Comparison of ENCODE assay signal across 10 cellular contexts in the genomic region with DNA sequence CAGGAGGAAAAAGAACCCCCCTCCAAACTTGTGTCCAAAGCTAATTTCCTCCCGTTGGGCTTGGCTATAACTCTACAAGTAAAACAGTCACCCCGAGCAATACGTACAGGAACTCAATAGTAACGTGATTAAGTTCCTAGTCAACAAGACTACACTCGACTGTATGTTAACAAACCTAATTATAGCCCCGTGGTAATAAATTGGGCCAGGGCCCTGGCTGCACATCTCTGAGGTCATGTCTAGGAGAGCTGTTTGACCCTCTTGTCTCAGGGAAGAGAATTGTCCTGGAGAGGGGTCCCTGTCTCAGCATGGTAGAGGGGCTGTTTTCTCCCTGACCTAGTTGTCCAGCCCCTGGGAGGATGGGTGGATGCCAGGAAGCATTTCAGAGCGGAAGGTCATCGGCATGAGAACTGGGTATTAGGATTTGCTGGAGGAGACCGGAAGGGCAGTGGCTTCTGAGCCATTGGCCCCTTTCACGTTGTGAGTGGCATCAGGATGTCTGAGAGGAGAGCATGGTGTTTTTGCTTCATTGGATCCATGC.
A peak's percentile ranks its signal among the peaks of the same experiment; 100 is the strongest.
DNase-seq lines count a peak whose midpoint lies in the region; ATAC-seq and TF ChIP-seq lines count a peak whose summit lies in the region.
"Had no signal": no experiment of that assay in that cellular context is flagged by ENCODE, and none has a peak within 500 bp of the region (broad histone marks: within the 10 kb centered on the region; RNA-seq: fewer than 3 reads in every experiment).

No MANE protein-coding gene starts in this region.

- H3K14ac ChIP-seq in neuronal stem cell (ENCODE audit: low read length): no peak overlapping the region

- H2BK120ac ChIP-seq in neuronal stem cell (ENCODE audit: low read depth, low read length): no peak overlapping the region

- no peak for TF ChIP-seq CTCF in A673 (conservative IDR thresholded peaks at IDR 0.05; ENCODE audit: low read depth, low read length)
- TF ChIP-seq CTCF in Peyer's patch (IDR thresholded peaks at IDR 0.05): no peak

- CTCF ChIA-PET in A673 (lab: Charles Lee): no interaction called here

- no peaks in the 10 kb centered on the region for H3K79me1 ChIP-seq in neuronal stem cell (ENCODE audit: low read depth, low read length)

- no peak overlapping the region for H3K4me2 ChIP-seq in neuronal stem cell (ENCODE audit: insufficient read depth, low read length, poor library complexity, severe bottlenecking)

- no peak overlapping the region for H3K9ac ChIP-seq in neuronal stem cell (ENCODE audit: low read depth, low read length, poor library complexity)

- no peak overlapping the region for H3K4ac ChIP-seq in neuronal stem cell (ENCODE audit: low read length)

- no CpG with 5 or more reads among the region's 10 CpGs for WGBS in neuronal stem cell (ENCODE audit: extremely low coverage in 2 of 2, insufficient read length in 2 of 2, insufficient replicate concordance in 1 of 2), 2 donors

- DNase-seq in A673 (ENCODE audit: low spot score) (no peak), Peyer's patch (no peak), fibroblast of gingiva (ENCODE audit: low read depth) (peak; percentile 21), neuronal stem cell (ENCODE audit: low spot score) (no peak), AG20443 (ENCODE audit: low spot score) (no peak), inferior parietal cortex (ENCODE audit: extremely low spot score) (no peak), NCI-H146 treated with DMSO at 0.1 percent for 48 hours (lab: John Stamatoyannopoulos, UW; ENCODE audit: unreplicated experiment) (no peak)
- DNase-seq: activated CD4-positive, alpha-beta T cell treated with anti-CD3 and anti-CD28 coated beads, Interleukin-2, amount 10 ng/mL, durations not matched to agents 7 days and 5 days; stimulated activated CD4-positive, alpha-beta T cell treated with anti-CD3 and anti-CD28 coated beads, Interleukin-12 subunit alpha, Interleukin-12 subunit beta, amount 100 ng/mL, for 4 hours had no signal

- no peak overlapping the region for H2BK12ac ChIP-seq in neuronal stem cell (ENCODE audit: low read length)

- no peak overlapping the region for H4K8ac ChIP-seq in neuronal stem cell (ENCODE audit: low read depth, low read length)

- H3K27me3 ChIP-seq in A673 (replicated peaks; ENCODE audit: insufficient read depth, low read depth, low read length, poor library complexity): peaks cover 49% of the 10 kb centered on the region
- no peaks in the 10 kb centered on the region for H3K27me3 ChIP-seq in Peyer's patch
- peaks cover 0 to 51% (median 19%) of the 10 kb centered on the region in 3 experiments for H3K27me3 ChIP-seq in neuronal stem cell (ENCODE audit: control insufficient read depth in 3 of 3, insufficient read depth in 3 of 3, low read depth in 1 of 3, low read length in 3 of 3)

- no peak overlapping the region for H4K91ac ChIP-seq in neuronal stem cell (ENCODE audit: low read depth, low read length, poor library complexity)

- ATAC-seq in GM19328 (IDR thresholded peaks at IDR 0.05; ENCODE audit: unreplicated experiment): no peak

- no peak overlapping the region for H3K27ac ChIP-seq in A673 (ENCODE audit: low read depth, low read length, poor library complexity, severe bottlenecking)
- peak overlapping the region in 3 of 4 donors; percentile 65 to 92 (median 87) for H3K27ac ChIP-seq in Peyer's patch
- no peak overlapping the region for H3K27ac ChIP-seq in neuronal stem cell (replicated peaks; ENCODE audit: low read length)

- no peak overlapping the region for H2AFZ ChIP-seq in neuronal stem cell (ENCODE audit: low read length)

- H3K23ac ChIP-seq in neuronal stem cell (ENCODE audit: low read depth, low read length, poor library complexity): no peak overlapping the region

- POLR2A ChIA-PET in A673 (lab: Charles Lee; ENCODE audit: low non-redundant PET): no interaction called here

- H3K4me3 ChIP-seq in A673 (ENCODE audit: low read depth, low read length, poor library complexity, severe bottlenecking): peak overlapping the region; percentile 49
- H3K4me3 ChIP-seq in Peyer's patch: no peak overlapping the region
- no peak overlapping the region for H3K4me3 ChIP-seq in neuronal stem cell (ENCODE audit: low read length in 2 of 2)

- H3K4me1 ChIP-seq in A673 (ENCODE audit: insufficient read depth, low read length, poor library complexity, severe bottlenecking) (peaks cover 6% of the 10 kb centered on the region), Peyer's patch (peaks cover 0 to 15% (median 4%) of the 10 kb centered on the region in 4 donors), neuronal stem cell (ENCODE audit: control insufficient read depth in 2 of 2, insufficient read depth in 1 of 2, low read depth in 1 of 2, low read length in 2 of 2) (peaks cover 0 to 8% of the 10 kb centered on the region in 2 donors)

- H3K36me3 ChIP-seq in A673 (ENCODE audit: insufficient read depth, low read length, poor library complexity, severe bottlenecking) (no peaks in the 10 kb centered on the region), Peyer's patch (no peaks in the 10 kb centered on the region), neuronal stem cell (replicated peaks in 1 of 2; ENCODE audit: control insufficient read depth in 2 of 2, insufficient read depth in 2 of 2, low read length in 2 of 2) (no peaks in the 10 kb centered on the region)

- BruUV-seq in A673 (replicated peaks; lab: Mats Ljungman, UMichigan): no TSS peak

- H2BK15ac ChIP-seq in neuronal stem cell (ENCODE audit: low read length): no peak overlapping the region

- no peak for TF ChIP-seq POLR2A in Peyer's patch (IDR thresholded peaks at IDR 0.05)

- intact Hi-C loops in A673 (cut with micrococcal nuclease; ENCODE audit: unreplicated experiment): no loop called here

- no peak overlapping the region for H2AK5ac ChIP-seq in neuronal stem cell (ENCODE audit: low read depth, low read length)

- H3K18ac ChIP-seq in neuronal stem cell (ENCODE audit: low read length): peak overlapping the region; percentile 20

- H2BK5ac ChIP-seq in neuronal stem cell (ENCODE audit: low read length): no peak overlapping the region

- H3K9me3 ChIP-seq in A673 (ENCODE audit: low read depth, low read length, poor library complexity, severe bottlenecking): no peaks in the 10 kb centered on the region
- no peaks in the 10 kb centered on the region for H3K9me3 ChIP-seq in Peyer's patch
- H3K9me3 ChIP-seq in neuronal stem cell (replicated peaks in 1 of 2; ENCODE audit: control insufficient read depth in 2 of 2, insufficient read depth in 1 of 2, low read depth in 1 of 2, low read length in 2 of 2): peaks cover 0 to 4% of the 10 kb centered on the region in 2 donors

Comparison
In these comparisons a context has a peak if more than half of its experiments do, and no peak if none do; other contexts are left out.
1. H3K27ac ChIP-seq: peak in Peyer's patch (3 of 4); none in A673 (single experiment) and neuronal stem cell (single experiment).